ENCODE assay signal across 8 cellular contexts in genomic region chr12:66708704-66709443, GRCh38. TPM values are rescaled to one million over a fixed set of nuclear protein-coding genes. Genes with fewer than 3 reads are reported as not detected.
A peak's percentile ranks its signal among the peaks of the same experiment; 100 is the strongest.
DNase-seq lines count a peak whose midpoint lies in the region; ATAC-seq and TF ChIP-seq lines count a peak whose summit lies in the region.

No MANE protein-coding gene starts in this region.

- no peaks in the 10 kb centered on the region for H3K9me3 ChIP-seq in smooth muscle cell (replicated peaks; ENCODE audit: low read depth)

- no peaks in the 10 kb centered on the region for H3F3A ChIP-seq in smooth muscle cell (ENCODE audit: low read depth)

- peak; percentile 86 for TF ChIP-seq CTCF in chondrocyte (IDR thresholded peaks at IDR 0.05)
- TF ChIP-seq CTCF in smooth muscle cell (IDR thresholded peaks at IDR 0.05; ENCODE audit: borderline replicate concordance, insufficient read depth, poor library complexity, severe bottlenecking) = peak; percentile 56

- H2AFZ ChIP-seq in smooth muscle cell (ENCODE audit: low read depth) = no peak overlapping the region

- no peak for DNase-seq in activated naive CD4-positive, alpha-beta T cell treated with Interleukin-2 at 50 U/mL for 16 hours
- DNase-seq in NCI-H1105 treated with DMSO at 0.1 percent for 48 hours (lab: John Stamatoyannopoulos, UW) = peak; percentile 33
- no peak for DNase-seq in chondrocyte (ENCODE audit: low spot score)
- DNase-seq in smooth muscle cell (lab: John Stamatoyannopoulos, UW; ENCODE audit: unreplicated experiment) = no peak
- DNase-seq in GM03348 (ENCODE audit: low spot score) = no peak
- DNase-seq in G401 (ENCODE audit: low spot score) = no peak

- no peak for ATAC-seq in HG03439 (IDR thresholded peaks at IDR 0.05; ENCODE audit: unreplicated experiment)

- 25% methylated on average over 2 of the region's 2 CpGs for WGBS in smooth muscle cell (ENCODE audit: low lambda C conversion rate)

- no peaks in the 10 kb centered on the region for H3K9me3 Mint-ChIP-seq in activated naive CD4-positive, alpha-beta T cell treated with anti-CD3 and anti-CD28 coated beads, Interleukin-2, amount 50 U/mL, for 24 hours
- H3K9me3 Mint-ChIP-seq in chondrocyte (ENCODE audit: low read depth) = no peaks in the 10 kb centered on the region

- H3K4me2 ChIP-seq in smooth muscle cell = no peak overlapping the region

- H3K27ac ChIP-seq in smooth muscle cell (ENCODE audit: low read depth) = no peak overlapping the region

- no peaks in the 10 kb centered on the region for H3K27me3 Mint-ChIP-seq in activated naive CD4-positive, alpha-beta T cell treated with anti-CD3 and anti-CD28 coated beads, Interleukin-2, amount 50 U/mL, for 24 hours
- peaks cover 4% of the 10 kb centered on the region for H3K27me3 Mint-ChIP-seq in chondrocyte (ENCODE audit: low read depth)

- no peaks in the 10 kb centered on the region for H3K27me3 ChIP-seq in smooth muscle cell (ENCODE audit: low read depth)

- no peaks in the 10 kb centered on the region for H3K79me2 ChIP-seq in smooth muscle cell (ENCODE audit: low read depth)

- no peaks in the 10 kb centered on the region for H4K20me1 ChIP-seq in smooth muscle cell (ENCODE audit: low read depth)

- H3K4me1 ChIP-seq in smooth muscle cell (ENCODE audit: low read depth) = no peaks in the 10 kb centered on the region

- H3K4me1 Mint-ChIP-seq in activated naive CD4-positive, alpha-beta T cell treated with anti-CD3 and anti-CD28 coated beads, Interleukin-2, amount 50 U/mL, for 24 hours = peaks cover 68% of the 10 kb centered on the region
- no peaks in the 10 kb centered on the region for H3K4me1 Mint-ChIP-seq in chondrocyte (ENCODE audit: low read depth)

- H3K4me3 Mint-ChIP-seq in activated naive CD4-positive, alpha-beta T cell treated with anti-CD3 and anti-CD28 coated beads, Interleukin-2, amount 50 U/mL, for 24 hours = peak overlapping the region; percentile 71
- H3K4me3 Mint-ChIP-seq in chondrocyte (ENCODE audit: unreplicated experiment) = no peak overlapping the region

- no peak overlapping the region for H3K9ac ChIP-seq in smooth muscle cell (ENCODE audit: low read depth)

- H3K36me3 ChIP-seq in smooth muscle cell (ENCODE audit: low read depth) = no peaks in the 10 kb centered on the region

- no peak overlapping the region for H3K4me3 ChIP-seq in smooth muscle cell

- peak overlapping the region; percentile 91 for H3K27ac Mint-ChIP-seq in activated naive CD4-positive, alpha-beta T cell treated with anti-CD3 and anti-CD28 coated beads, Interleukin-2, amount 50 U/mL, for 24 hours
- no peak overlapping the region for H3K27ac Mint-ChIP-seq in chondrocyte (ENCODE audit: unreplicated experiment)

- in situ Hi-C loops in G401 (cut with HindIII; ENCODE audit: low sequenced_read_pairs) = no loop called here

- peaks cover 2% of the 10 kb centered on the region for H3K36me3 Mint-ChIP-seq in activated naive CD4-positive, alpha-beta T cell treated with anti-CD3 and anti-CD28 coated beads, Interleukin-2, amount 50 U/mL, for 24 hours
- peaks cover 2% of the 10 kb centered on the region for H3K36me3 Mint-ChIP-seq in chondrocyte (ENCODE audit: low read depth)

RNA-seq across cellular contexts. Expression of gene GRIP1, which starts 30.0 kb away (rescaled TPM):
- total RNA-seq in chondrocyte (5.0 to 10.1 TPM (median 7.8 TPM) in 3 replicates), smooth muscle cell (5.0 and 5.9 TPM in 2 replicates)
- polyA plus RNA-seq in smooth muscle cell = 4.0 and 5.1 TPM in 2 replicates
- 0.27 TPM in 1 of 2 replicates, not detected in the other for total RNA-seq in G401 (2014; rRNA removed; shearing (Covaris generic))
